ENCODE assay signal across 8 cellular contexts in the genomic region with DNA sequence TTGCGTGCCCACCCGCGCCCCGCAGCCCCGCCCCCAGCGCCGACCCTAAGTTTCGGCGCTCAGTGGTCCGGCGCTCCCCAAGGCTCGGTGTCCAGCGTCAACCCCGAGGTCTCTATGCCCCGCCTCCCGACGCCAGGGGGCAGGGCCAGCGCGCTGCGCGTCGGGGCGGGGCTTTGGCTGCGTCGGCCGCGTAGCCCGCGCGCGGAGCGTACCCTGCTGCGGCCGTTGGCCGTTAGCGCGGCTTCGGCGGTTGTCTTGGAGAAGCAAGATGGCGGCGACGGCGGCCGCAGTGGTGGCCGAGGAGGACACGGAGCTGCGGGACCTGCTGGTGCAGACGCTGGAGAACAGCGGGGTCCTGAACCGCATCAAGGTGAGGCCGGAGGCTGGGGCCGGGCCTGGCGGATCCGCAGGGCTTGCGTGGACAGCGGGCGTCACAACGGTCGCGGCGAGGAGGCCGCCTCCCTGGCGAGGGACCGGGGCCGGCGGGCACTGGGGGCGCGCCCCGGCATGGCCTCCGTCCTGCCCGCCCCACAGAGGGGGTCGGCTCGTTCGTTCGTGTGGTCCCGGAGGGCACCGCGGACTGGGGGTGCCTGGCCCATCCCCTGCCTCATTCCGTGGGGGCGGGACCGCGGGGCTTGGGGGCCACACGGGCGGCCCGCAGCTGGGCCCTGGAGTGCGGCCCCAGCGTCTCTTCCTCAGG. TPM values are rescaled to one million over a fixed set of nuclear protein-coding genes. Genes with fewer than 3 reads are reported as not detected.
DNase-seq lines count a peak whose midpoint lies in the region; ATAC-seq lines count a peak whose summit lies in the region.

A gene with protein sequence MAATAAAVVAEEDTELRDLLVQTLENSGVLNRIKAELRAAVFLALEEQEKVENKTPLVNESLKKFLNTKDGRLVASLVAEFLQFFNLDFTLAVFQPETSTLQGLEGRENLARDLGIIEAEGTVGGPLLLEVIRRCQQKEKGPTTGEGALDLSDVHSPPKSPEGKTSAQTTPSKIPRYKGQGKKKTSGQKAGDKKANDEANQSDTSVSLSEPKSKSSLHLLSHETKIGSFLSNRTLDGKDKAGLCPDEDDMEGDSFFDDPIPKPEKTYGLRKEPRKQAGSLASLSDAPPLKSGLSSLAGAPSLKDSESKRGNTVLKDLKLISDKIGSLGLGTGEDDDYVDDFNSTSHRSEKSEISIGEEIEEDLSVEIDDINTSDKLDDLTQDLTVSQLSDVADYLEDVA (plus strand): TSS at position 253 of the 700 bp plus-strand sequence. CDS start 16 bp downstream, at position 269.

- peaks cover 34% of the 10 kb centered on the region for H3K36me3 Mint-ChIP-seq in activated CD4-positive, alpha-beta T cell treated with anti-CD3 and anti-CD28 coated beads, Interleukin-2, amount 10 ng/mL, durations not matched to agents 24 days and 14 days (ENCODE audit: low read depth)

- peak within 1 kb of the TSS; percentile 85 for H3K27ac Mint-ChIP-seq in activated CD4-positive, alpha-beta T cell treated with anti-CD3 and anti-CD28 coated beads, Interleukin-2, amount 10 ng/mL, durations not matched to agents 24 days and 14 days

- H3K9me3 Mint-ChIP-seq in activated CD4-positive, alpha-beta T cell treated with anti-CD3 and anti-CD28 coated beads, Interleukin-2, amount 10 ng/mL, durations not matched to agents 24 days and 14 days, result no peaks in the 10 kb centered on the region

- H3K4me3 Mint-ChIP-seq in activated CD4-positive, alpha-beta T cell treated with anti-CD3 and anti-CD28 coated beads, Interleukin-2, amount 10 ng/mL, durations not matched to agents 24 days and 14 days, result peak within 1 kb of the TSS; percentile 75

- ATAC-seq in HG03457 (IDR thresholded peaks at IDR 0.05; ENCODE audit: unreplicated experiment), result peak; percentile 85

- DNase-seq in AML-193 (lab: John Stamatoyannopoulos, UW) (peak; percentile 92 to 96), GM19240 (ENCODE audit: insufficient read length, low spot score) (peak; percentile 87), NCI-H526 (lab: John Stamatoyannopoulos, UW) (peak; percentile 90 to 98), cortex of kidney (lab: John Stamatoyannopoulos, UW) (peak; percentile 82), left kidney (ENCODE audit: low read depth, low spot score) (peak; percentile 99)
- peak; percentile 97 for DNase-seq in activated CD4-positive, alpha-beta T cell treated with anti-CD3 and anti-CD28 coated beads, Interleukin-2, amount 10 ng/mL, durations not matched to agents 24 days and 14 days
- DNase-seq in stimulated activated CD4-positive, alpha-beta T cell treated with anti-CD3 and anti-CD28 coated beads, Interleukin-1b, Interleukin-23, amount 100 ng/mL, for 48 hours, result peak; percentile 86

- intact Hi-C loops in activated CD4-positive, alpha-beta T cell treated with anti-CD3 and anti-CD28 coated beads, Interleukin-2, amount 10 ng/mL, durations not matched to agents 24 days and 14 days (cut with micrococcal nuclease), result loop anchor here (1.0 to 2.0 kb wide), 5 partner anchors 43 to 616 kb away; partner anchors contain the start of genes MPC1, RNASET2 and RPS6KA2

- peaks cover 33% of the 10 kb centered on the region for H3K4me1 Mint-ChIP-seq in activated CD4-positive, alpha-beta T cell treated with anti-CD3 and anti-CD28 coated beads, Interleukin-2, amount 10 ng/mL, durations not matched to agents 24 days and 14 days

- no peaks in the 10 kb centered on the region for H3K27me3 Mint-ChIP-seq in activated CD4-positive, alpha-beta T cell treated with anti-CD3 and anti-CD28 coated beads, Interleukin-2, amount 10 ng/mL, durations not matched to agents 24 days and 14 days

RNA-seq across cellular contexts. Expression of the gene that starts here (rescaled TPM):
- 21.1 and 23.0 TPM in 2 replicates for total RNA-seq in activated CD4-positive, alpha-beta T cell treated with anti-CD3 and anti-CD28 coated beads, Interleukin-2, amount 10 ng/mL, durations not matched to agents 24 days and 14 days

Comparison
In these comparisons a context has a peak if more than half of its experiments do, and no peak if none do; other contexts are left out.
1. Peak in every context shown above with its lines: DNase-seq and ATAC-seq.